Comparison of ENCODE assay signal across 1 cellular context in the genomic region with DNA sequence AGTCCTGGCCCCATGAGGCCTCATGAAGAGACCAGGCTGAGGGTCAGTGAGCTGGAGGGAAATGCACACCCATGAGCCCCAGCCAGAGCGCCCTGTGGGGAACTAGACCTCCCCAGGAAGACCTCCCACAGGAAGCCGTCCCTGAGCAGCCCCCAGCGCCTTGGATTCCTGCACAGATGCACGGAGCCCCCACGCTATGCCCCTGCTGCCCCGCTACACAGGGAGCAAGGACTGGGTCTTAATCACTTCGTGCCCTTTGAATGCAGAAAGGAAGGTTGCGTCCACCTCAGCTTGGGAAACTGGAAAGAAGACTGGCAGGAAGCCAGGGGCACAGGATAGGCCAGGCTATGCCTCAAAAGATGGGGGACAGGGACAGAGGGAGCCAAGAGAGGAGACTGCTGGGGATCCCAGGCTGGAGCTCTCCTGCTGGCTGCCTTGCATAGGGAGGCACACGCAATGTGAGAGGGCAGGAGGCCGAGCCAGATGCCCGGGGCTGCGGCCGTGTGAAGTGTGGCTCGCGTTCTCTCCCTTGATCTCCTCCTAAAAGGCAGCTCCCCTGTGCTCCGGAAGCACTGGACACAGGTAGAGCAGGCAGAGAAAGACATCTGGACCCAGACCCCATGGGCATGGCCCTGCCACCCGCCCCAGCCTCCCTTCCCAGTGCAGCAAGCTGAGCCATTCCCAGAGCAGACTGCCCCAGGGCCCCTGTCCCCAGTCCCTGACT.
TF ChIP-seq lines count a peak whose summit lies in the region.

No MANE protein-coding gene starts in this region.

TF ChIP-seq in IMR-90, 13 proteins besides CTCF, POLR2A, EP300 and RAD21:
- no peak for TF ChIP-seq RCOR1 (IDR thresholded peaks at IDR 0.05; ENCODE audit: insufficient replicate concordance, low read length)
